1 cellular context compared by ENCODE assay signal in the genomic region with DNA sequence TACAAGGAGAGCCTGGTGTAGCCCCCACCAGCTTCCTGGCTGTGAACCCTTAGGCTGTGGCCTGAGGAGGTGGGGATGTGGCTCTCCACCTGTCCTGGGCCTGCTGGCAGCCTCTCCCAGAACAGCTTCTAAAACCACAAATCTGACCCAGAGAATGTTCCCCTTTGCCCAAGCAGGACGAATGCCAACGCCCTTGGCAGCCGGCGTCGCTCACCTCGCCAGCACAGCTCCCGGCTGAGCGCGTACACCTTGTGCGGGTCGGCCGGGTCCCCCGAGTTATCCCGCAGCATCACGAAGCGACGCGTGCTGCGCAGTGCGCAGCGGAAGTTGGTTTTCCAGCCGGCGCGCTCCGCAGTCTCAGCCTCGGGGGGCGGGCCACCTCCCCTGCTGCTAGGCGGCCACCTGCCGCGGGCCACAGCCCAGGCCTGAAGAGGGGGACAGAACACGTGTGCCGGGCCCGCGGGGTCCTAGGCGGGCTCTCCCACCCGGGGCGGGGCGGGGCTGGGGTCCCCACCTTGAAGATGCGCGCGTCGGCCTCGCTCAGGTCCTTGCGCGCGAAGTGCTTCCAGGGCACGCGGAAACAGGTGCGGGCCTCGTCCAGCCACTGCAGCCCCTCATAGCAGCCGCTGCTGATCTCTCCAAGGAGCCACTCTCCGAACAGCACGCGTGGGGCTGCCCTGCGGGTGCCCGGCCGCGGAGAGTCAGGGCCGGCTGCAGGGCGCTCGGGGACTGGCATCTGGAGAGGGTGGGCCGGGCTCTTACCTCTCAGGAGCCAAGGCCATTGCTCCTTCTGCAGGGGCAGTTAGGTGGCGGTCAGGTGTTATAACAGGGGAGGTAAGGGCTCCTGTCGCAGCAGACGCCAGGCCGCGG.
TF ChIP-seq lines count a peak whose summit lies in the region.

No MANE protein-coding gene starts in this region.

TF ChIP-seq in K562, 482 proteins besides CTCF, POLR2A, EP300 and RAD21:
- TF ChIP-seq RBM22 (IDR thresholded peaks at IDR 0.05; ENCODE audit: low read depth, low read length, poor library complexity, severe bottlenecking) = peak; percentile 23
- TF ChIP-seq ZNF282 (CRISPR knock-in tag; IDR thresholded peaks at IDR 0.05) = 0 out of 2 replicates have a peak, but pooled peaks have one; percentile 40
- no peak for TF ChIP-seq PHB (CRISPR knock-in tag; IDR thresholded peaks at IDR 0.05)
- no peak for TF ChIP-seq ARID3A (IDR thresholded peaks at IDR 0.05; ENCODE audit: borderline replicate concordance, low read depth, low read length)
- no peak for TF ChIP-seq CAMTA2 (CRISPR knock-in tag; conservative IDR thresholded peaks at IDR 0.05)
- no peak for TF ChIP-seq ZBTB26 (CRISPR knock-in tag; IDR thresholded peaks at IDR 0.05)
- no peak for TF ChIP-seq YY1 (IDR thresholded peaks at IDR 0.05; ENCODE audit: borderline replicate concordance in 1 of 3, control insufficient read depth in 1 of 3, extremely low read depth in 1 of 3, insufficient read depth in 3 of 3, insufficient read length in 1 of 3, insufficient replicate concordance in 2 of 3, low read depth in 1 of 3, low read length in 2 of 3)
- peak; percentile 21 for TF ChIP-seq PRPF4 (IDR thresholded peaks at IDR 0.05; ENCODE audit: insufficient read depth, low read depth, low read length, poor library complexity, severe bottlenecking)
- no peak for TF ChIP-seq NCOR1 (IDR thresholded peaks at IDR 0.05)
- TF ChIP-seq MYC (IDR thresholded peaks at IDR 0.05; ENCODE audit: low read depth, low read length) = no peak
- TF ChIP-seq MYC (CRISPR knock-in tag; IDR thresholded peaks at IDR 0.05; ENCODE audit: borderline replicate concordance, low read depth) = no peak
- TF ChIP-seq FIP1L1 (IDR thresholded peaks at IDR 0.05; ENCODE audit: low read depth, low read length, poor library complexity, severe bottlenecking) = peak; percentile 55
- TF ChIP-seq KLF1 (tag; IDR thresholded peaks at IDR 0.05) = no peak
- no peak for TF ChIP-seq FOXK2 (conservative IDR thresholded peaks at IDR 0.05 in 1 of 2, IDR thresholded peaks at IDR 0.05 in 1 of 2; ENCODE audit: low read depth in 2 of 2)
- peak; percentile 83 for TF ChIP-seq ZBTB33 (CRISPR knock-in tag; IDR thresholded peaks at IDR 0.05)
- no peak for TF ChIP-seq E2F6 (IDR thresholded peaks at IDR 0.05; ENCODE audit: borderline replicate concordance in 1 of 2, extremely low read depth in 1 of 2, insufficient read depth in 1 of 2, insufficient read length in 1 of 2, low read depth in 1 of 2, low read length in 1 of 2, poor library complexity in 1 of 2, severe bottlenecking in 1 of 2)
- peak; percentile 13 for TF ChIP-seq KDM5B (IDR thresholded peaks at IDR 0.05; ENCODE audit: insufficient replicate concordance, low read depth, low read length)
